ENCODE assay signal across 1 cellular context in the genomic region with DNA sequence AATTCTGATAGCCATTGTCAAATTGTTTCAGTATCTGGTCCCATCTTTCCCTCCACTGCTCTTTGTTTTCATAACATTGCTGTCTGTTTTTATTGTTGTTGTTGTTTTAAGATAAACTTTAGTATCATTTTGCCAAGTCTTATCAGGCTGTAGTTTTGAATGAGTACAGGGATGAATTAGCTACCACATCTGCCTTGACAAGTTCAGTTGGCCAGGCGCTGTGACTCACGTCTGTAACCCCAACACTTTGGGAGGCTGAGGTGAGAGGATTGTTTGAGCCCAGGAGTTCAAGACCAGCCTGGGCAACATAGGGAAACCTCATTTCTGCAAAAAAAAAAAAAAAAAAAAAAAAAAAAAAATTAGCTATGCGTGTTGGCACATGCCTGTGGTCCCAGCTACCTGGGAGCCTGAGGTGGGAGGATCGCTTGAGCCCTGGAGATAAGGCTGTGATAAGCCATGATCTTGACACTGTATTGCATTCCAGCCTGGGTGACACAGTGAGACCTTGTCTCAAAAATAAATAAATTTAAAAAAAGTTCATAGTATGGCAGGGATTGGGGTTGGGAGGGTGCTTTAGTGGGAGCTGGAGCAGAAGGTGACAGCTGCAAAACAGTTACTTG.
TF ChIP-seq lines count a peak whose summit lies in the region.

No MANE protein-coding gene starts in this region.

TF ChIP-seq in H1, 55 proteins besides CTCF, POLR2A, EP300 and RAD21:
- no peak for TF ChIP-seq POU5F1 (IDR thresholded peaks at IDR 0.05; ENCODE audit: low read depth, low read length)
- TF ChIP-seq GTF2F1 (IDR thresholded peaks at IDR 0.05; ENCODE audit: borderline replicate concordance, low read depth, low read length) = no peak
- no peak for TF ChIP-seq CREB1 (IDR thresholded peaks at IDR 0.05)
- no peak for TF ChIP-seq KDM1A (IDR thresholded peaks at IDR 0.05; ENCODE audit: borderline replicate concordance, low read length)
- no peak for TF ChIP-seq SUZ12 (IDR thresholded peaks at IDR 0.05; ENCODE audit: low read length)
- no peak for TF ChIP-seq RXRA (IDR thresholded peaks at IDR 0.05; ENCODE audit: insufficient read depth, low read depth, low read length)
- TF ChIP-seq JUND (IDR thresholded peaks at IDR 0.05; ENCODE audit: low read length) = no peak
- no peak for TF ChIP-seq SIX5 (IDR thresholded peaks at IDR 0.05; ENCODE audit: low read depth, low read length)
- no peak for TF ChIP-seq EGR1 (IDR thresholded peaks at IDR 0.05; ENCODE audit: borderline replicate concordance, low read depth, low read length)
- no peak for TF ChIP-seq HDAC2 (IDR thresholded peaks at IDR 0.05; ENCODE audit: borderline replicate concordance in 1 of 2, low read depth in 2 of 2, low read length in 2 of 2)
- TF ChIP-seq SIN3A (conservative IDR thresholded peaks at IDR 0.05 in 1 of 2, IDR thresholded peaks at IDR 0.05 in 1 of 2; ENCODE audit: low read depth in 1 of 2, low read length in 2 of 2) = no peak
